ENCODE assay signal across 8 cellular contexts in the genomic region with DNA sequence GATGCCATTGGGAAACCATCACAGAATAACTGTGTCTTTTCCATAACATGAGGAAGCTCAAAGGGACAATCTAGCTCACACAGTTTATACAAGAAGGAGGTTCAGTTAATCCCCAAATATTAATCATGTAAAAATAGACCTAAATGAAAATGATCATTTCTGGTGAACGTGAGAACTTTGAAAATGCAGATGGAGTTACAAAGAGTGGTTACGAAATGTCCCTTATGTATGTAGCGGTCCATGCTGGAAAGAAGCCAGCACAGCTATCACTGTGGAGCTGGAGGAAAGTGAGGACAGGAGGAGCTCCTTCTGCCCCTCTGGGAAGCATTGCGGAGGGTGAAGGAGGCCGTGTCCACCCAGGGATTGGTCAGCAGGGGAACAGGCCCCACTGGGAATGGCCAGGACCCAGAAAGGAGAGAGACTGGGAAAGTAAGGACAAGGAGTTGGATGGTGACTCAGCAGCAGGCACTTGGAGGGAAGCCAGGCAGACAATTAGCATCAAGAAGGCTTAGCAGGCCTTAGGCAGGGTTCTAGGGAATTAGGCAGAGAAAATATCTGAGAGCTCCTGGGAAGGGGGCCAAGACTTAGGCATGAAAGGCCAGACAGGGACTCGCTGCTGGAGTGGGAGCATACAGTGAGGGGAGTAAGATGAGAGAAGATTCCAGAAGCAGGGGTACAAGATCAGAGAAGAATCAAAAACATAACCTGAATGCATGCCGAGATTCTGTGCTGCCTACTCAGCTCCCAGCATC.
DNase-seq lines count a peak whose midpoint lies in the region; ATAC-seq and TF ChIP-seq lines count a peak whose summit lies in the region.

No MANE protein-coding gene starts in this region.

- no peak overlapping the region for H3K4me3 ChIP-seq in lower lobe of right lung
- no peak overlapping the region for H3K4me3 ChIP-seq in uterus
- no peak overlapping the region for H3K4me3 ChIP-seq in spleen

- TF ChIP-seq POLR2A in uterus (IDR thresholded peaks at IDR 0.05) (no peak), spleen (IDR thresholded peaks at IDR 0.05) (no peak)

- peak overlapping the region; percentile 92 for H3K27ac Mint-ChIP-seq in chondrocyte (ENCODE audit: unreplicated experiment)

- no peaks in the 10 kb centered on the region for H3K36me3 Mint-ChIP-seq in chondrocyte (ENCODE audit: low read depth)

- TF ChIP-seq CTCF in chondrocyte (IDR thresholded peaks at IDR 0.05) = no peak
- TF ChIP-seq CTCF in lower lobe of right lung (IDR thresholded peaks at IDR 0.05) = no peak
- no peak for TF ChIP-seq CTCF in uterus (IDR thresholded peaks at IDR 0.05)
- TF ChIP-seq CTCF in GM10266 (IDR thresholded peaks at IDR 0.05; ENCODE audit: control insufficient read depth, insufficient read depth, low read depth, missing control alignments) = no peak
- no peak for TF ChIP-seq CTCF in spleen (IDR thresholded peaks at IDR 0.05 in 8 of 11, conservative IDR thresholded peaks at IDR 0.05 in 3 of 11)

- 61 to 73% (median 64%) methylated on average over 7 of the region's 7 CpGs for WGBS in spleen, 5 donors

- no peaks in the 10 kb centered on the region for H3K27me3 Mint-ChIP-seq in chondrocyte (ENCODE audit: low read depth)

- DNase-seq in DMS79 treated with DMSO at 0.1 percent for 48 hours (lab: John Stamatoyannopoulos, UW) (peak; percentile 99), NCI-H2227 (lab: John Stamatoyannopoulos, UW; ENCODE audit: unreplicated experiment) (peak; percentile 14), chondrocyte (ENCODE audit: low spot score) (no peak), lower lobe of right lung (peak; percentile 70), uterus (peak; percentile 78 to 92), GM10266 (ENCODE audit: extremely low spot score) (no peak), spleen (no peak)

- no peaks in the 10 kb centered on the region for H3K36me3 ChIP-seq in lower lobe of right lung
- H3K36me3 ChIP-seq in uterus = no peaks in the 10 kb centered on the region
- peaks cover 0 to 12% (median 0%) of the 10 kb centered on the region in 6 donors for H3K36me3 ChIP-seq in spleen

- H3K4me1 ChIP-seq in lower lobe of right lung (peaks cover 19% of the 10 kb centered on the region), uterus (no peaks in the 10 kb centered on the region), spleen (peaks cover 5 to 29% (median 17%) of the 10 kb centered on the region in 6 donors)

- intact Hi-C loops in lower lobe of right lung (cut with DNase I) (no loop called here), uterus (cut with DNase I; ENCODE audit: low total_unique reads) (loop anchor here (10.0 kb wide), 1 partner anchor 64 kb away; no protein-coding TSS in a partner anchor), spleen (cut with DNase I; ENCODE audit: low total_unique reads) (no loop called here)

- H3K27me3 ChIP-seq in lower lobe of right lung (ENCODE audit: low read depth) (no peaks in the 10 kb centered on the region), uterus (no peaks in the 10 kb centered on the region), spleen (replicated peaks in 1 of 7) (peaks cover 0 to 11% (median 0%) of the 10 kb centered on the region in 7 donors)

- ATAC-seq in lower lobe of right lung = peak; percentile 80 to 93
- no peak for ATAC-seq in HG03039 (IDR thresholded peaks at IDR 0.05; ENCODE audit: unreplicated experiment)

- H3K4me3 Mint-ChIP-seq in chondrocyte (ENCODE audit: unreplicated experiment) = no peak overlapping the region

- H3K27ac ChIP-seq in lower lobe of right lung (no peak overlapping the region), uterus (peak overlapping the region; percentile 51 to 53), spleen (peak overlapping the region in 3 of 8 donors; percentile 12 to 46 (median 12))

- H3K9me3 ChIP-seq in lower lobe of right lung (no peaks in the 10 kb centered on the region), uterus (no peaks in the 10 kb centered on the region), spleen (no peaks in the 10 kb centered on the region)

- H3K9me3 Mint-ChIP-seq in chondrocyte (ENCODE audit: low read depth) = no peaks in the 10 kb centered on the region

- H3K4me1 Mint-ChIP-seq in chondrocyte (ENCODE audit: low read depth) = peaks cover 38% of the 10 kb centered on the region

Comparison
In these comparisons a context has a peak if more than half of its experiments do, and no peak if none do; other contexts are left out.
1. DNase-seq: peak in DMS79 treated with DMSO at 0.1 percent for 48 hours (single experiment), NCI-H2227 (single experiment), lower lobe of right lung (single experiment) and uterus (2 of 2); none in chondrocyte (single experiment), GM10266 (single experiment) and spleen (single experiment).